1 cellular context compared by ENCODE assay signal in genomic region chr1:44471911-44472439, GRCh38.
TF ChIP-seq lines count a peak whose summit lies in the region.

No MANE protein-coding gene starts in this region.

TF ChIP-seq in K562, 482 proteins besides CTCF, POLR2A, EP300 and RAD21 (continued from another document):
- TF ChIP-seq, protein P1, sequence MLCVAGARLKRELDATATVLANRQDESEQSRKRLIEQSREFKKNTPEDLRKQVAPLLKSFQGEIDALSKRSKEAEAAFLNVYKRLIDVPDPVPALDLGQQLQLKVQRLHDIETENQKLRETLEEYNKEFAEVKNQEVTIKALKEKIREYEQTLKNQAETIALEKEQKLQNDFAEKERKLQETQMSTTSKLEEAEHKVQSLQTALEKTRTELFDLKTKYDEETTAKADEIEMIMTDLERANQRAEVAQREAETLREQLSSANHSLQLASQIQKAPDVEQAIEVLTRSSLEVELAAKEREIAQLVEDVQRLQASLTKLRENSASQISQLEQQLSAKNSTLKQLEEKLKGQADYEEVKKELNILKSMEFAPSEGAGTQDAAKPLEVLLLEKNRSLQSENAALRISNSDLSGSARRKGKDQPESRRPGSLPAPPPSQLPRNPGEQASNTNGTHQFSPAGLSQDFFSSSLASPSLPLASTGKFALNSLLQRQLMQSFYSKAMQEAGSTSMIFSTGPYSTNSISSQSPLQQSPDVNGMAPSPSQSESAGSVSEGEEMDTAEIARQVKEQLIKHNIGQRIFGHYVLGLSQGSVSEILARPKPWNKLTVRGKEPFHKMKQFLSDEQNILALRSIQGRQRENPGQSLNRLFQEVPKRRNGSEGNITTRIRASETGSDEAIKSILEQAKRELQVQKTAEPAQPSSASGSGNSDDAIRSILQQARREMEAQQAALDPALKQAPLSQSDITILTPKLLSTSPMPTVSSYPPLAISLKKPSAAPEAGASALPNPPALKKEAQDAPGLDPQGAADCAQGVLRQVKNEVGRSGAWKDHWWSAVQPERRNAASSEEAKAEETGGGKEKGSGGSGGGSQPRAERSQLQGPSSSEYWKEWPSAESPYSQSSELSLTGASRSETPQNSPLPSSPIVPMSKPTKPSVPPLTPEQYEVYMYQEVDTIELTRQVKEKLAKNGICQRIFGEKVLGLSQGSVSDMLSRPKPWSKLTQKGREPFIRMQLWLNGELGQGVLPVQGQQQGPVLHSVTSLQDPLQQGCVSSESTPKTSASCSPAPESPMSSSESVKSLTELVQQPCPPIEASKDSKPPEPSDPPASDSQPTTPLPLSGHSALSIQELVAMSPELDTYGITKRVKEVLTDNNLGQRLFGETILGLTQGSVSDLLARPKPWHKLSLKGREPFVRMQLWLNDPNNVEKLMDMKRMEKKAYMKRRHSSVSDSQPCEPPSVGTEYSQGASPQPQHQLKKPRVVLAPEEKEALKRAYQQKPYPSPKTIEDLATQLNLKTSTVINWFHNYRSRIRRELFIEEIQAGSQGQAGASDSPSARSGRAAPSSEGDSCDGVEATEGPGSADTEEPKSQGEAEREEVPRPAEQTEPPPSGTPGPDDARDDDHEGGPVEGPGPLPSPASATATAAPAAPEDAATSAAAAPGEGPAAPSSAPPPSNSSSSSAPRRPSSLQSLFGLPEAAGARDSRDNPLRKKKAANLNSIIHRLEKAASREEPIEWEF (CRISPR knock-in tag; IDR thresholded peaks at IDR 0.05), result no peak
